ENCODE assay signal across 26 cellular contexts in the genomic region with DNA sequence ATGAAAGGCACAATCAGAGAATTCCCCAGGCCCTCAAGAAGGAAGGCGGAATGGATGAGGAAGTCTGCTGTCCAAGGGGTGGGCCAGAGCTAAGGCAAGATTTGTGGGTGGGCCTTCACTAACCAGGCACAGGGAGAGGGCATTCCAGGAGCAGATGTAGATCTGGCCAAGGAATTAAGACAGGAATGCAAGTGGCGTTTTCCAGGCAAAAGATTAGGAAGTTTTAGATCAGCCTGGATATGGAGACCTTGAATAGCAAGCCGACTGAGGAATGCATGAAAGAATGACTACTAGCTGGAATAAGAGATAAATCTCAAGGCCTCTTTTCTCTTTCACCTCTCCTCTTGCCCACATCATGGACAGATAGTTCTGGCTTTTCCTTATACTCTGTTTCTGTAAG.
A peak's percentile ranks its signal among the peaks of the same experiment; 100 is the strongest.
DNase-seq lines count a peak whose midpoint lies in the region; FAIRE-seq and TF ChIP-seq lines count a peak whose summit lies in the region.
"Had no signal": no experiment of that assay in that cellular context is flagged by ENCODE, and none has a peak within 500 bp of the region (broad histone marks: within the 10 kb centered on the region; RNA-seq: fewer than 3 reads in every experiment).

No MANE protein-coding gene starts in this region.

- no peak overlapping the region for H3K4me3 ChIP-seq in H7 (ENCODE audit: insufficient read depth, low read depth, low read length)
- no peak overlapping the region for H3K4me3 ChIP-seq in H1 (ENCODE audit: extremely low read depth in 1 of 4, insufficient read depth in 2 of 4, low read depth in 3 of 4, low read length in 4 of 4)
- no peak overlapping the region for H3K4me3 ChIP-seq in mesenchymal stem cell (ENCODE audit: insufficient read depth in 1 of 2, low read depth in 1 of 2, low read length in 2 of 2)
- no peak overlapping the region for H3K4me3 ChIP-seq in sigmoid colon
- no peak overlapping the region for H3K4me3 ChIP-seq in OCI-LY7 (ENCODE audit: low read depth, low read length, poor library complexity, severe bottlenecking)
- H3K4me3 ChIP-seq: heart left ventricle, SJSA1, uterus had no signal

- H4K91ac ChIP-seq in H1 (replicated peaks; ENCODE audit: insufficient read length, low read length) (no peak overlapping the region), mesenchymal stem cell (ENCODE audit: low read length) (no peak overlapping the region)

- H3K9me2 ChIP-seq in OCI-LY7 (ENCODE audit: insufficient read depth, low read length): no peaks in the 10 kb centered on the region

- H3K79me1 ChIP-seq in H1 (ENCODE audit: low read depth, low read length): no peaks in the 10 kb centered on the region
- no peaks in the 10 kb centered on the region for H3K79me1 ChIP-seq in mesenchymal stem cell (replicated peaks; ENCODE audit: low read length, poor library complexity, severe bottlenecking)

- H3K27ac ChIP-seq in H1 (ENCODE audit: low read depth, low read length) (no peak overlapping the region), mesenchymal stem cell (ENCODE audit: low read length, poor library complexity, severe bottlenecking) (no peak overlapping the region), sigmoid colon (peak overlapping the region; percentile 21 to 56 (median 51)), OCI-LY7 (ENCODE audit: low read depth, low read length, poor library complexity, severe bottlenecking) (no peak overlapping the region)
- H3K27ac ChIP-seq: C4-2B, SJSA1, uterus had no signal

- H3K9ac ChIP-seq in H1 (replicated peaks in 1 of 4; ENCODE audit: extremely low read depth in 1 of 4, low read depth in 3 of 4, low read length in 3 of 4): no peak overlapping the region
- no peak overlapping the region for H3K9ac ChIP-seq in mesenchymal stem cell (ENCODE audit: low read length)

- H2BK20ac ChIP-seq in H1 (ENCODE audit: low read length): no peak overlapping the region

- H3K56ac ChIP-seq in H1 (replicated peaks; ENCODE audit: insufficient read length, low read depth, low read length): no peak overlapping the region

- H3K36me3 ChIP-seq in H7 (replicated peaks; ENCODE audit: control insufficient read depth, insufficient read depth, low read length) (no peaks in the 10 kb centered on the region), H1 (ENCODE audit: control insufficient read depth in 2 of 4, insufficient read depth in 4 of 4, low read length in 3 of 4) (no peaks in the 10 kb centered on the region), mesenchymal stem cell (ENCODE audit: control insufficient read depth in 1 of 2, insufficient read depth in 2 of 2, low read depth in 1 of 2, low read length in 2 of 2) (no peaks in the 10 kb centered on the region), sigmoid colon (no peaks in the 10 kb centered on the region), OCI-LY7 (ENCODE audit: insufficient read depth, low read length) (no peaks in the 10 kb centered on the region)
- H3K36me3 ChIP-seq: heart left ventricle, SJSA1, uterus had no signal

- H3K79me2 ChIP-seq in H1 (ENCODE audit: control insufficient read depth in 1 of 2, insufficient read depth in 2 of 2, low read length in 2 of 2) (no peaks in the 10 kb centered on the region), OCI-LY7 (ENCODE audit: insufficient read depth, low read depth, low read length) (no peaks in the 10 kb centered on the region)

- no peak overlapping the region for H3K18ac ChIP-seq in H1 (ENCODE audit: extremely low read depth, low read length)
- no peak overlapping the region for H3K18ac ChIP-seq in mesenchymal stem cell (ENCODE audit: low read depth in 1 of 2, low read length in 2 of 2)

- intact Hi-C loops in sigmoid colon (cut with DNase I): loop anchor here (10.0 kb wide), 2 partner anchors 67 to 823 kb away; a partner anchor contains a TSS
- intact Hi-C loops in OCI-LY7 (cut with micrococcal nuclease; ENCODE audit: unreplicated experiment): no loop called here

- H3K23ac ChIP-seq in H1 (ENCODE audit: insufficient read length) (no peak overlapping the region), mesenchymal stem cell (ENCODE audit: low read length in 2 of 2) (no peak overlapping the region)

- H3K14ac ChIP-seq in H1 (ENCODE audit: insufficient read length) (no peak overlapping the region), mesenchymal stem cell (ENCODE audit: low read length in 2 of 2) (no peak overlapping the region)

- POLR2A ChIA-PET in H1 (lab: Charles Lee; ENCODE audit: partially characterized antibody): no interaction called here
- POLR2A ChIA-PET in OCI-LY7 (lab: Charles Lee): no interaction called here

- no peak overlapping the region for H4K8ac ChIP-seq in H1 (ENCODE audit: extremely low read depth, insufficient read depth, low read length)
- H4K8ac ChIP-seq in mesenchymal stem cell (ENCODE audit: low read length): no peak overlapping the region

- no peak for TF ChIP-seq CTCF in H1 (IDR thresholded peaks at IDR 0.05; ENCODE audit: control extremely low read depth in 1 of 3, insufficient read depth in 1 of 3, low read depth in 1 of 3, low read length in 3 of 3)
- no peak for TF ChIP-seq CTCF in sigmoid colon (IDR thresholded peaks at IDR 0.05)
- no peak for TF ChIP-seq CTCF in OCI-LY7 (conservative IDR thresholded peaks at IDR 0.05; ENCODE audit: low read length)

- DNase-seq in H7 (peak; percentile 16), H1 (ENCODE audit: low read depth in 1 of 2, low spot score in 2 of 2) (no peak), mesenchymal stem cell (peak; percentile 16), sigmoid colon (no peak), EL (no peak), OCI-LY7 (ENCODE audit: low spot score) (no peak), C1 segment of cervical spinal cord (lab: John Stamatoyannopoulos, UW) (no peak), NCI-H187 treated with DMSO at 0.1 percent for 48 hours (lab: John Stamatoyannopoulos, UW) (no peak)
- DNase-seq: activated CD4-positive, alpha-beta memory T cell treated with anti-CD3 and anti-CD28 coated beads, Interleukin-2, amount 10 ng/mL, durations not matched to agents 7 days and 5 days; activated CD4-positive, CD25-positive, alpha-beta regulatory T cell treated with anti-CD3 and anti-CD28 coated beads, Interleukin-2, amount 50 U/mL, for 72 hours; Caco-2; heart left ventricle; midbrain; naive thymus-derived CD8-positive, alpha-beta T cell; NCI-H1417 treated with DMSO at 0.1 percent for 48 hours; NCI-H2081 treated with DMSO at 0.1 percent for 48 hours; NCI-H345; retina; stimulated activated CD4-positive, alpha-beta T cell treated with anti-CD3 and anti-CD28 coated beads, Interleukin-4, amount 100 ng/mL, for 4 hours; stimulated activated naive B cell treated with anti-CD40 and anti-IgM and Interleukin-4, amounts not matched to agents 10 μg/mL and 1 μg/mL and 100 μg/mL, for 72 hours; T-cell; uterus had no signal

- H2BK12ac ChIP-seq in H1 (ENCODE audit: low read depth, low read length): no peak overlapping the region
- no peak overlapping the region for H2BK12ac ChIP-seq in mesenchymal stem cell (ENCODE audit: low read length in 2 of 2)

- no peak overlapping the region for H2BK120ac ChIP-seq in H1 (replicated peaks; ENCODE audit: low read depth, low read length)
- no peak overlapping the region for H2BK120ac ChIP-seq in mesenchymal stem cell (ENCODE audit: low read depth, low read length)

- no peak overlapping the region for H3K4me2 ChIP-seq in H1 (ENCODE audit: insufficient read depth in 1 of 2, low read depth in 2 of 2, low read length in 2 of 2)
- no peak overlapping the region for H3K4me2 ChIP-seq in mesenchymal stem cell (ENCODE audit: low read length, poor library complexity, severe bottlenecking)
- H3K4me2 ChIP-seq in OCI-LY7 (ENCODE audit: low read length): no peak overlapping the region

- FAIRE-seq in H1 (lab: Jason Lieb, UNC): no peak
- FAIRE-seq: endothelial cell of umbilical vein, TTC549 had no signal

- no peak for TF ChIP-seq RAD21 in H1 (IDR thresholded peaks at IDR 0.05 in 1 of 2, conservative IDR thresholded peaks at IDR 0.05 in 1 of 2; ENCODE audit: low read depth in 2 of 2, low read length in 2 of 2)

- no peak overlapping the region for H4K5ac ChIP-seq in H1 (ENCODE audit: insufficient read length, low read depth, low read length)

- H3K4me1 ChIP-seq in H1 (replicated peaks in 1 of 4; ENCODE audit: control insufficient read depth in 3 of 4, insufficient read depth in 4 of 4, low read length in 3 of 4) (peaks cover 0 to under 1% (median 0%) of the 10 kb centered on the region in 4 experiments; a peak in 3 of 7 replicates), mesenchymal stem cell (ENCODE audit: control insufficient read depth, insufficient read depth, low read depth, low read length) (no peaks in the 10 kb centered on the region), sigmoid colon (peaks cover 0 to 57% (median 50%) of the 10 kb centered on the region in 4 donors), OCI-LY7 (ENCODE audit: insufficient read depth, low read length, poor library complexity, severe bottlenecking) (no peaks in the 10 kb centered on the region)
- H3K4me1 ChIP-seq: Caco-2, SJSA1, uterus had no signal

- no peak overlapping the region for H3K4ac ChIP-seq in H1 (replicated peaks; ENCODE audit: insufficient read length, low read depth, low read length)
- H3K4ac ChIP-seq in mesenchymal stem cell (ENCODE audit: low read depth in 1 of 2, low read length in 2 of 2): no peak overlapping the region

- H3K27me3 ChIP-seq in H7 (ENCODE audit: control insufficient read depth, insufficient read depth, low read length) (no peaks in the 10 kb centered on the region), H1 (replicated peaks in 1 of 4; ENCODE audit: control insufficient read depth in 3 of 4, extremely low read depth in 1 of 4, insufficient read depth in 3 of 4, low read length in 3 of 4) (no peaks in the 10 kb centered on the region), mesenchymal stem cell (ENCODE audit: control insufficient read depth in 1 of 2, insufficient read depth in 1 of 2, low read length in 2 of 2) (no peaks in the 10 kb centered on the region), sigmoid colon (no peaks in the 10 kb centered on the region)
- H3K27me3 ChIP-seq: heart left ventricle, SJSA1, uterus had no signal

- CTCF ChIA-PET in H1 (lab: Charles Lee; ENCODE audit: partially characterized antibody) (interaction anchor here (0.8 to 2.2 kb wide), 2 partner anchors 23 to 69 kb away, joined by 3 to 6 read pairs; a partner anchor contains a TSS), OCI-LY7 (lab: Charles Lee; ENCODE audit: unreplicated experiment) (no interaction called here)

- no peaks in the 10 kb centered on the region for H4K20me1 ChIP-seq in H1 (replicated peaks in 1 of 2; ENCODE audit: control insufficient read depth in 1 of 2, insufficient read depth in 2 of 2, low read length in 2 of 2)
- no peaks in the 10 kb centered on the region for H4K20me1 ChIP-seq in OCI-LY7 (ENCODE audit: insufficient read depth, low read length)

- H2BK5ac ChIP-seq in H1 (ENCODE audit: low read depth, low read length) (no peak overlapping the region), mesenchymal stem cell (ENCODE audit: low read depth, low read length, poor library complexity, severe bottlenecking) (no peak overlapping the region)

- no TSS peak for BruUV-seq in OCI-LY7 (replicated peaks; lab: Mats Ljungman, UMichigan)

- 91% methylated on average over 3 of the region's 3 CpGs; no CpG with 5 or more reads in 1 of the 2 experiments for WGBS in H1 (ENCODE audit: extremely low coverage in 1 of 2, insufficient coverage in 1 of 2, insufficient read length in 1 of 2, insufficient replicate concordance in 2 of 2, low coverage in 1 of 2, low lambda C conversion rate in 2 of 2, missing lambda C conversion rate in 1 of 2), 2 experiments
- WGBS in mesenchymal stem cell: 45% methylated on average over 2 of the region's 3 CpGs
- WGBS in sigmoid colon, 2 donors: 78 to 85% methylated on average over 3 of the region's 3 CpGs

- no peak overlapping the region for H2BK15ac ChIP-seq in H1 (ENCODE audit: low read length)
- no peak overlapping the region for H2BK15ac ChIP-seq in mesenchymal stem cell (ENCODE audit: low read depth, poor library complexity, severe bottlenecking)

- TF ChIP-seq EP300 in H1 (IDR thresholded peaks at IDR 0.05; ENCODE audit: borderline replicate concordance in 1 of 2, low read depth in 2 of 2, low read length in 2 of 2) (no peak), sigmoid colon (IDR thresholded peaks at IDR 0.05) (no peak)

- no peak for TF ChIP-seq POLR2A in H1 (IDR thresholded peaks at IDR 0.05; ENCODE audit: control extremely low read depth in 1 of 2, low read depth in 2 of 2, low read length in 2 of 2)
- TF ChIP-seq POLR2A in sigmoid colon (IDR thresholded peaks at IDR 0.05): no peak

- H3K23me2 ChIP-seq in H1 (ENCODE audit: low read depth, low read length): no peaks in the 10 kb centered on the region

- H2AFZ ChIP-seq in H1 (ENCODE audit: low read length) (0 out of 2 replicates have a peak overlapping the region, but pooled peaks have one; percentile 50), mesenchymal stem cell (ENCODE audit: low read depth, low read length) (no peak overlapping the region), OCI-LY7 (ENCODE audit: low read length) (no peak overlapping the region)

- H2AK5ac ChIP-seq in H1 (ENCODE audit: low read depth, low read length): no peak overlapping the region
- H2AK5ac ChIP-seq in mesenchymal stem cell (ENCODE audit: low read length, severe bottlenecking): no peak overlapping the region

- H3K9me3 ChIP-seq in H1 (ENCODE audit: insufficient read depth in 2 of 2, low read depth in 1 of 2, low read length in 1 of 2) (no peaks in the 10 kb centered on the region), mesenchymal stem cell (ENCODE audit: control insufficient read depth, low read length) (no peaks in the 10 kb centered on the region), sigmoid colon (no peaks in the 10 kb centered on the region), OCI-LY7 (ENCODE audit: low read length) (no peaks in the 10 kb centered on the region)
- H3K9me3 ChIP-seq: Caco-2, heart left ventricle, SJSA1, uterus had no signal

Comparison
In these comparisons a context has a peak if more than half of its experiments do, and no peak if none do; other contexts are left out.
1. DNase-seq: peak in H7 (single experiment) and mesenchymal stem cell (single experiment); none in H1 (0 of 2), sigmoid colon (single experiment), EL (single experiment), OCI-LY7 (single experiment), C1 segment of cervical spinal cord (0 of 14) and NCI-H187 treated with DMSO at 0.1 percent for 48 hours (single experiment).
2. H3K27ac ChIP-seq: peak in sigmoid colon (4 of 4); none in H1 (single experiment), mesenchymal stem cell (single experiment) and OCI-LY7 (single experiment).